ENCODE assay signal across 8 cellular contexts in genomic region chr10:112955736-112956421, GRCh38. TPM values are rescaled to one million over a fixed set of nuclear protein-coding genes. Genes with fewer than 3 reads are reported as not detected.
DNase-seq lines count a peak whose midpoint lies in the region; ATAC-seq, FAIRE-seq and TF ChIP-seq lines count a peak whose summit lies in the region.

No MANE protein-coding gene starts in this region.

- no peak for ATAC-seq in HG03045 (IDR thresholded peaks at IDR 0.05; ENCODE audit: unreplicated experiment)

- DNase-seq in Caki2 (ENCODE audit: low read depth), result peak; percentile 71
- DNase-seq in RCC 7860 (ENCODE audit: low spot score), result peak; percentile 72
- peak; percentile 93 for DNase-seq in fibroblast of villous mesenchyme (ENCODE audit: low read depth)
- no peak for DNase-seq in ovary
- no peak for DNase-seq in activated CD4-positive, alpha-beta T cell treated with anti-CD3 and anti-CD28 coated beads, Interleukin-2, amount 50 U/mL, for 48 hours
- DNase-seq in stimulated activated CD4-positive, alpha-beta T cell treated with anti-CD3 and anti-CD28 coated beads, Interleukin-15, amount 100 ng/mL, for 24 hours, result no peak
- DNase-seq in activated CD4-positive, alpha-beta T cell treated with anti-CD3 and anti-CD28 coated beads, Interleukin-2, amount 50 U/mL, for 4 hours, result no peak

- FAIRE-seq in RCC 7860 (lab: Jason Lieb, UNC), result peak; percentile 89

- intact Hi-C loops in ovary (cut with DNase I), result loop anchor here (10.0 kb wide), 4 partner anchors 99 to 429 kb away; no protein-coding TSS in a partner anchor

- H3K4me3 ChIP-seq in fibroblast of villous mesenchyme (ENCODE audit: low read depth, low read length), result peak overlapping the region; percentile 90
- H3K4me3 ChIP-seq in ovary, result peak overlapping the region; percentile 22

- peak overlapping the region in 1 of 2 donors; percentile 51 for H3K27ac ChIP-seq in ovary

- H3K36me3 ChIP-seq in ovary, result no peaks in the 10 kb centered on the region

- in situ Hi-C loops in Caki2 (cut with HindIII; ENCODE audit: low pct_unique_long_range_greater_than_20kb, low sequenced_read_pairs), result no loop called here

- no peaks in the 10 kb centered on the region for H3K9me3 ChIP-seq in ovary

- no peak for TF ChIP-seq CTCF in fibroblast of villous mesenchyme (IDR thresholded peaks at IDR 0.05; ENCODE audit: insufficient read depth, low read depth, low read length)
- TF ChIP-seq CTCF in ovary (IDR thresholded peaks at IDR 0.05), result no peak

- no peaks in the 10 kb centered on the region for H3K27me3 ChIP-seq in ovary

- H3K4me1 ChIP-seq in ovary (ENCODE audit: insufficient read depth), result peaks cover 31% of the 10 kb centered on the region

- WGBS in ovary, 3 donors, result 1 to 2% (median 1%) methylated on average over 11 of the region's 11 CpGs

- no peak for TF ChIP-seq POLR2A in ovary (IDR thresholded peaks at IDR 0.05)

- TF ChIP-seq EP300 in ovary (IDR thresholded peaks at IDR 0.05), result no peak

RNA-seq across cellular contexts. Expression of gene TCF7L2, which starts 5.8 kb away (rescaled TPM):
- total RNA-seq in Caki2 (2014; rRNA removed; shearing (Covaris generic); ENCODE audit: low replicate concordance), result 0.47 TPM in 1 of 2 replicates, not detected in the other
- 7.1 and 12.5 TPM in 2 replicates for total RNA-seq in fibroblast of villous mesenchyme
- total RNA-seq in ovary, result 10 to 100 TPM; 21.1 to 39.2 (median 34.5) TPM
- 10 to 100 TPM; 29.1 to 41.7 TPM for polyA plus RNA-seq in ovary

Comparison
In these comparisons a context has a peak if more than half of its experiments do, and no peak if none do; other contexts are left out.
1. DNase-seq: peak in Caki2 (single experiment), RCC 7860 (single experiment) and fibroblast of villous mesenchyme (single experiment); none in ovary (0 of 5), activated CD4-positive, alpha-beta T cell treated with anti-CD3 and anti-CD28 coated beads, Interleukin-2, amount 50 U/mL, for 48 hours (0 of 2), stimulated activated CD4-positive, alpha-beta T cell treated with anti-CD3 and anti-CD28 coated beads, Interleukin-15, amount 100 ng/mL, for 24 hours (single experiment) and activated CD4-positive, alpha-beta T cell treated with anti-CD3 and anti-CD28 coated beads, Interleukin-2, amount 50 U/mL, for 4 hours (0 of 2).